In genomic region chr11:45922425-45923082, GRCh38 we compare ENCODE assay signal across 8 cellular contexts.
DNase-seq lines count a peak whose midpoint lies in the region; ATAC-seq and TF ChIP-seq lines count a peak whose summit lies in the region.

Gene LARGE2 (plus strand): TSS chr11:45922656. CDS start chr11:45922883, 227 bp downstream.

- peak within 1 kb of the TSS; percentile 74 for H3K4me3 Mint-ChIP-seq in nephron progenitor cell

- no peak for TF ChIP-seq CTCF in nephron progenitor cell (IDR thresholded peaks at IDR 0.05)

- peaks cover 60% of the 10 kb centered on the region for H3K27me3 Mint-ChIP-seq in nephron progenitor cell (ENCODE audit: low read depth, poor library complexity)

- peak within 1 kb of the TSS; percentile 22 for H3K27ac ChIP-seq in duodenal mucosa (ENCODE audit: low read depth, low read length)

- H3K9ac ChIP-seq in NT2/D1 (ENCODE audit: insufficient read length, low read depth) (peak within 1 kb of the TSS; percentile 88), duodenal mucosa (ENCODE audit: low read depth in 1 of 2, low read length in 2 of 2) (no peak within 1 kb of the TSS)

- peaks cover 29% of the 10 kb centered on the region for H3K27me3 ChIP-seq in NT2/D1 (ENCODE audit: insufficient read depth, insufficient read length)
- peaks cover 7 to 10% of the 10 kb centered on the region in 2 donors for H3K27me3 ChIP-seq in duodenal mucosa (ENCODE audit: control insufficient read depth in 1 of 2, insufficient read depth in 2 of 2, low read length in 2 of 2)

- DNase-seq in NCI-H187 (lab: John Stamatoyannopoulos, UW) (peak; percentile 76 to 92), NCI-H187 treated with DMSO at 0.1 percent for 48 hours (lab: John Stamatoyannopoulos, UW) (no peak), NT2/D1 (ENCODE audit: low read depth, low spot score) (no peak), nephron progenitor cell (peak; percentile 78), NCI-H446 (lab: John Stamatoyannopoulos, UW) (no peak)

- H3K9me3 Mint-ChIP-seq in nephron progenitor cell, result peaks cover 6% of the 10 kb centered on the region

- peaks cover 13% of the 10 kb centered on the region for H3K36me3 ChIP-seq in NT2/D1 (ENCODE audit: insufficient read depth, insufficient read length, low read length)
- no peaks in the 10 kb centered on the region for H3K36me3 ChIP-seq in duodenal mucosa (ENCODE audit: control insufficient read depth in 1 of 2, insufficient read depth in 2 of 2, low read length in 2 of 2)

- peaks cover 36% of the 10 kb centered on the region for H3K4me1 Mint-ChIP-seq in nephron progenitor cell

- H3K4me3 ChIP-seq in NT2/D1 (ENCODE audit: insufficient read length, low read depth) (peak within 1 kb of the TSS; percentile 67), duodenal mucosa (ENCODE audit: low read depth in 1 of 2, low read length in 2 of 2) (peak within 1 kb of the TSS; percentile 35 to 45)

- no peak within 1 kb of the TSS for H3K27ac Mint-ChIP-seq in nephron progenitor cell

- no peaks in the 10 kb centered on the region for H3K9me3 ChIP-seq in NT2/D1 (ENCODE audit: insufficient read depth, low read length)
- no peaks in the 10 kb centered on the region for H3K9me3 ChIP-seq in duodenal mucosa (ENCODE audit: control insufficient read depth in 1 of 2, low read length in 2 of 2)

- peaks cover 26% of the 10 kb centered on the region for H3K4me1 ChIP-seq in NT2/D1 (ENCODE audit: insufficient read depth, insufficient read length)
- peaks cover 5 to 10% of the 10 kb centered on the region in 2 donors for H3K4me1 ChIP-seq in duodenal mucosa (ENCODE audit: control insufficient read depth in 1 of 2, insufficient read depth in 2 of 2, low read length in 2 of 2)

- no peak for ATAC-seq in HG02763 (IDR thresholded peaks at IDR 0.05; ENCODE audit: unreplicated experiment)
- no peak for ATAC-seq in HG03442 (IDR thresholded peaks at IDR 0.05; ENCODE audit: unreplicated experiment)

- H3K36me3 Mint-ChIP-seq in nephron progenitor cell (ENCODE audit: low read depth), result no peaks in the 10 kb centered on the region

Comparison
In these comparisons a context has a peak if more than half of its experiments do, and no peak if none do; other contexts are left out.
1. DNase-seq: peak in NCI-H187 (2 of 2) and nephron progenitor cell (single experiment); none in NCI-H187 treated with DMSO at 0.1 percent for 48 hours (single experiment), NT2/D1 (single experiment) and NCI-H446 (0 of 2).